Comparison of ENCODE assay signal across 11 cellular contexts in the genomic region with DNA sequence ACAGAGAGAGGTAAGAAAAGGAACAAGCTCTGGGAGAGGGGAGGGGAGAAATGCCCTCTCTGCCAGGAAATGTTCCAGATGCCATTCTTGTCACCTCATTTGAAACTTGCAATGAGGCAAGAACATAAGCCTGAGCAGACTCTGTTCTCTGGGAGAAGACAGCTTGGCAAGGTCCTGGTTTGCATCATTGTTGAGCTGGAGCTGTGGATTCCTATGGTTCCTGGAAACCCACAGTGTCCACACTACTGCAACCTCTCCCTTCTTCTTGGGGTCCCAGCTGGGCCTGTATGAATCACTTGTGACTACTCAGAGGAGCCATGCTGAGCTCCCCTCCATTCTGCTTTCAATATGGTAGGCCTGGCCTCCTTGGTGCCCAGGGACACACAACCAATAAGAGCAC.
DNase-seq lines count a peak whose midpoint lies in the region; ATAC-seq, FAIRE-seq and TF ChIP-seq lines count a peak whose summit lies in the region.
"Had no signal": no experiment of that assay in that cellular context is flagged by ENCODE, and none has a peak within 500 bp of the region (broad histone marks: within the 10 kb centered on the region; RNA-seq: fewer than 3 reads in every experiment).

No MANE protein-coding gene starts in this region.

- peak overlapping the region; percentile 70 to 75 for H3K27ac ChIP-seq in coronary artery
- H3K27ac ChIP-seq in keratinocyte (ENCODE audit: control insufficient read depth, insufficient read depth, low read length) = no peak overlapping the region

- dilution Hi-C loops in keratinocyte (cut with MboI; ENCODE audit: extremely low pct_ligation_motif_present, low sequenced_read_pairs) = no loop called here

- no peak overlapping the region for H3K9ac ChIP-seq in keratinocyte (ENCODE audit: control insufficient read depth, extremely low read depth, insufficient read depth, low read length)

- H3K4me2 ChIP-seq in keratinocyte (ENCODE audit: control insufficient read depth, extremely low read depth, insufficient read depth, low read depth, low read length) = no peak overlapping the region

- no peak overlapping the region for H3K4me3 ChIP-seq in coronary artery
- no peak overlapping the region for H3K4me3 ChIP-seq in keratinocyte (ENCODE audit: control insufficient read depth in 2 of 3, extremely low read depth in 1 of 3, insufficient read depth in 2 of 3, low read depth in 1 of 3, low read length in 3 of 3)

- H3K9me3 ChIP-seq in keratinocyte (ENCODE audit: control insufficient read depth, low read depth, low read length) = peaks cover 5% of the 10 kb centered on the region

- H3K79me2 ChIP-seq in keratinocyte (ENCODE audit: control insufficient read depth, insufficient read depth, low read length) = no peaks in the 10 kb centered on the region

- H4K20me1 ChIP-seq in keratinocyte (ENCODE audit: control insufficient read depth, extremely low read depth, insufficient read depth, low read length) = no peaks in the 10 kb centered on the region

- peak; percentile 76 for DNase-seq in HS-5 (ENCODE audit: low read depth)
- peak; percentile 87 for DNase-seq in coronary artery (ENCODE audit: low spot score)
- DNase-seq in keratinocyte (ENCODE audit: low read depth, low spot score) = no peak
- peak; percentile 40 for DNase-seq in superior temporal gyrus (ENCODE audit: extremely low spot score)
- no peak for DNase-seq in middle frontal gyrus (ENCODE audit: extremely low spot score, low spot score)
- DNase-seq in NCI-H1105 treated with DMSO at 0.1 percent for 48 hours (lab: John Stamatoyannopoulos, UW) = no peak
- DNase-seq in pons (ENCODE audit: low spot score) = no peak
- DNase-seq: DND-41 had no signal

- no peak for ATAC-seq in GM19452 (IDR thresholded peaks at IDR 0.05; ENCODE audit: unreplicated experiment)
- ATAC-seq: Panc1 had no signal

- H3K27me3 ChIP-seq in keratinocyte (ENCODE audit: control insufficient read depth, extremely low read depth, insufficient read depth, low read length) = no peaks in the 10 kb centered on the region

- no peaks in the 10 kb centered on the region for H3K36me3 ChIP-seq in keratinocyte (ENCODE audit: control insufficient read depth in 2 of 2, extremely low read depth in 1 of 2, insufficient read depth in 2 of 2, low read length in 2 of 2)

- H3K4me1 ChIP-seq in keratinocyte (ENCODE audit: control insufficient read depth, extremely low read depth, insufficient read depth, low read length) = peaks cover 39% of the 10 kb centered on the region

- H3K9me1 ChIP-seq in keratinocyte (ENCODE audit: control insufficient read depth, extremely low read depth, insufficient read depth, low read length) = no peaks in the 10 kb centered on the region

- no peak for TF ChIP-seq CTCF in coronary artery (IDR thresholded peaks at IDR 0.05)
- TF ChIP-seq CTCF in keratinocyte (optimal IDR thresholded peaks at IDR 0.05 in 1 of 3, IDR thresholded peaks at IDR 0.05 in 1 of 3, conservative IDR thresholded peaks at IDR 0.05 in 1 of 3; ENCODE audit: extremely low read depth in 1 of 3, insufficient read depth in 2 of 3, low read length in 3 of 3) = no peak

- peak; percentile 71 for FAIRE-seq in keratinocyte (lab: Jason Lieb, UNC)
- FAIRE-seq: colon had no signal

- H2AFZ ChIP-seq in keratinocyte (ENCODE audit: control insufficient read depth, low read length) = peak overlapping the region; percentile 7

Comparison
In these comparisons a context has a peak if more than half of its experiments do, and no peak if none do; other contexts are left out.
1. DNase-seq: peak in HS-5 (single experiment), coronary artery (single experiment) and superior temporal gyrus (single experiment); none in keratinocyte (single experiment), middle frontal gyrus (single experiment), NCI-H1105 treated with DMSO at 0.1 percent for 48 hours (single experiment) and pons (single experiment).